Comparison of ENCODE assay signal across 1 cellular context in the genomic region with DNA sequence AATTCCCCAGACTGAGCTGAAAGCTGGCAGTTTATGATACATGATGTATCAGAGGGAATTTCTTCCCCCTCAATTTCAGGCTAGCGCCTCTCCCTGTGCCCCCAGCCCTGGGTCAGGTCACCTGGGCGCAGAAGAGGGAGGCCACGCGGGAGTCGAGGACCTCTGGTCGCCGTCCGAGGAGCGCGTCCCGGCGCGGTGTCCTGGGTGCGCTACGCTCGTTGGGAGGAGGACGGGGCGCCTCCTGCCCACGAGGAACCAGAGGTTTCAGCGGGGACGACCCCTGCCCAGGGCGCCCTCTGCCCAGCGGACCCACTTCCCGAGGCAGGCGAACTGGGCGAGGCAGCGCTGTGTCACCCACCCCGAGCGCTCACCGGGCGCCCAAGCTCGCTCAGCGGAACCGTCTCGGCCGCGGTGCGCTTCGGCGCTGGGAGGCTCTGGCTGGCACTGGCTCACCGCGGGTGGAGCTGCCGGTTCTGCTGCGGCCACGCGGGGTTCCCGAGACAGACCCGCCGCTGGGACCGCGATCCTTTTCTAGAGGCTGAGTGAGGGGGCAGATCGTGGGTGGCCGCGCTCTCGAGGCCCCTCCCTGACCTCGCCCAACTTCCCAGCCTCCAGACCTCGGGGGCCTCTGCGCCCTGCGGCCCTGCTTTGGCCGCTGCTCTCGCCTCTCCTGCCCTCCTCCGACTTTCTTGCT.
TF ChIP-seq lines count a peak whose summit lies in the region.

Gene FAM237B, minus strand, starts transcription at position 504 of the 694 bp plus-strand sequence. CDS start 1,556 bp downstream, outside the sequence.

TF ChIP-seq in HepG2, 621 proteins besides CTCF, POLR2A, EP300 and RAD21 (continues in another document):
- TF ChIP-seq MLXIP (CRISPR knock-in tag; IDR thresholded peaks at IDR 0.05; ENCODE audit: borderline replicate concordance) (no peak), SMYD3 (CRISPR knock-in tag; IDR thresholded peaks at IDR 0.05) (no peak), SMAD3 (CRISPR knock-in tag; IDR thresholded peaks at IDR 0.05) (no peak), RNF2 (conservative IDR thresholded peaks at IDR 0.05; ENCODE audit: low read depth) (0 out of 2 replicates have a peak, but pooled peaks have one; percentile 20), TARDBP (CRISPR knock-in tag; IDR thresholded peaks at IDR 0.05) (no peak), HDAC1 (CRISPR knock-in tag; IDR thresholded peaks at IDR 0.05) (no peak), SKI (IDR thresholded peaks at IDR 0.05; ENCODE audit: partially characterized antibody) (no peak), ZNF512B (CRISPR knock-in tag; IDR thresholded peaks at IDR 0.05; ENCODE audit: borderline replicate concordance) (no peak), CEBPZ (IDR thresholded peaks at IDR 0.05; ENCODE audit: low read length) (no peak), ZNF800 (CRISPR knock-in tag; IDR thresholded peaks at IDR 0.05) (peak; percentile 100), POGK (CRISPR knock-in tag; conservative IDR thresholded peaks at IDR 0.05) (no peak), GABPB1 (CRISPR knock-in tag; IDR thresholded peaks at IDR 0.05) (0 out of 2 replicates have a peak, but pooled peaks have one; percentile 11), ASH2L (IDR thresholded peaks at IDR 0.05; ENCODE audit: insufficient read length, low read depth, low read length) (no peak), KMT2A (CRISPR knock-in tag; IDR thresholded peaks at IDR 0.05) (0 out of 2 replicates have a peak, but pooled peaks have one; percentile 28), ZNF10 (CRISPR knock-in tag; IDR thresholded peaks at IDR 0.05; ENCODE audit: borderline replicate concordance, low read depth) (no peak), RERE (CRISPR knock-in tag; IDR thresholded peaks at IDR 0.05; ENCODE audit: low read depth) (no peak), HES4 (CRISPR knock-in tag; IDR thresholded peaks at IDR 0.05; ENCODE audit: borderline replicate concordance) (no peak), MTA1 (CRISPR knock-in tag; IDR thresholded peaks at IDR 0.05; ENCODE audit: borderline replicate concordance) (peak; percentile 69; the same call in 1 of the 2 replicates), DR1 (CRISPR knock-in tag; IDR thresholded peaks at IDR 0.05) (no peak), ZNF777 (CRISPR knock-in tag; IDR thresholded peaks at IDR 0.05) (peak; percentile 67)
- TF ChIP-seq, protein P1, sequence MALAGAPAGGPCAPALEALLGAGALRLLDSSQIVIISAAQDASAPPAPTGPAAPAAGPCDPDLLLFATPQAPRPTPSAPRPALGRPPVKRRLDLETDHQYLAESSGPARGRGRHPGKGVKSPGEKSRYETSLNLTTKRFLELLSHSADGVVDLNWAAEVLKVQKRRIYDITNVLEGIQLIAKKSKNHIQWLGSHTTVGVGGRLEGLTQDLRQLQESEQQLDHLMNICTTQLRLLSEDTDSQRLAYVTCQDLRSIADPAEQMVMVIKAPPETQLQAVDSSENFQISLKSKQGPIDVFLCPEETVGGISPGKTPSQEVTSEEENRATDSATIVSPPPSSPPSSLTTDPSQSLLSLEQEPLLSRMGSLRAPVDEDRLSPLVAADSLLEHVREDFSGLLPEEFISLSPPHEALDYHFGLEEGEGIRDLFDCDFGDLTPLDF (CRISPR knock-in tag; IDR thresholded peaks at IDR 0.05) = no peak
- TF ChIP-seq, protein P2, sequence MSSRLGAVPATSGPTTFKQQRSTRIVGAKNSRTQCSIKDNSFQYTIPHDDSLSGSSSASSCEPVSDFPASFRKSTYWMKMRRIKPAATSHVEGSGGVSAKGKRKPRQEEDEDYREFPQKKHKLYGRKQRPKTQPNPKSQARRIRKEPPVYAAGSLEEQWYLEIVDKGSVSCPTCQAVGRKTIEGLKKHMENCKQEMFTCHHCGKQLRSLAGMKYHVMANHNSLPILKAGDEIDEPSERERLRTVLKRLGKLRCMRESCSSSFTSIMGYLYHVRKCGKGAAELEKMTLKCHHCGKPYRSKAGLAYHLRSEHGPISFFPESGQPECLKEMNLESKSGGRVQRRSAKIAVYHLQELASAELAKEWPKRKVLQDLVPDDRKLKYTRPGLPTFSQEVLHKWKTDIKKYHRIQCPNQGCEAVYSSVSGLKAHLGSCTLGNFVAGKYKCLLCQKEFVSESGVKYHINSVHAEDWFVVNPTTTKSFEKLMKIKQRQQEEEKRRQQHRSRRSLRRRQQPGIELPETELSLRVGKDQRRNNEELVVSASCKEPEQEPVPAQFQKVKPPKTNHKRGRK (CRISPR knock-in tag; IDR thresholded peaks at IDR 0.05) = no peak
- TF ChIP-seq, protein P3, sequence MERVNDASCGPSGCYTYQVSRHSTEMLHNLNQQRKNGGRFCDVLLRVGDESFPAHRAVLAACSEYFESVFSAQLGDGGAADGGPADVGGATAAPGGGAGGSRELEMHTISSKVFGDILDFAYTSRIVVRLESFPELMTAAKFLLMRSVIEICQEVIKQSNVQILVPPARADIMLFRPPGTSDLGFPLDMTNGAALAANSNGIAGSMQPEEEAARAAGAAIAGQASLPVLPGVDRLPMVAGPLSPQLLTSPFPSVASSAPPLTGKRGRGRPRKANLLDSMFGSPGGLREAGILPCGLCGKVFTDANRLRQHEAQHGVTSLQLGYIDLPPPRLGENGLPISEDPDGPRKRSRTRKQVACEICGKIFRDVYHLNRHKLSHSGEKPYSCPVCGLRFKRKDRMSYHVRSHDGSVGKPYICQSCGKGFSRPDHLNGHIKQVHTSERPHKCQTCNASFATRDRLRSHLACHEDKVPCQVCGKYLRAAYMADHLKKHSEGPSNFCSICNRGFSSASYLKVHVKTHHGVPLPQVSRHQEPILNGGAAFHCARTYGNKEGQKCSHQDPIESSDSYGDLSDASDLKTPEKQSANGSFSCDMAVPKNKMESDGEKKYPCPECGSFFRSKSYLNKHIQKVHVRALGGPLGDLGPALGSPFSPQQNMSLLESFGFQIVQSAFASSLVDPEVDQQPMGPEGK (CRISPR knock-in tag; IDR thresholded peaks at IDR 0.05) = no peak
